1 cellular context compared by ENCODE assay signal in the genomic region with DNA sequence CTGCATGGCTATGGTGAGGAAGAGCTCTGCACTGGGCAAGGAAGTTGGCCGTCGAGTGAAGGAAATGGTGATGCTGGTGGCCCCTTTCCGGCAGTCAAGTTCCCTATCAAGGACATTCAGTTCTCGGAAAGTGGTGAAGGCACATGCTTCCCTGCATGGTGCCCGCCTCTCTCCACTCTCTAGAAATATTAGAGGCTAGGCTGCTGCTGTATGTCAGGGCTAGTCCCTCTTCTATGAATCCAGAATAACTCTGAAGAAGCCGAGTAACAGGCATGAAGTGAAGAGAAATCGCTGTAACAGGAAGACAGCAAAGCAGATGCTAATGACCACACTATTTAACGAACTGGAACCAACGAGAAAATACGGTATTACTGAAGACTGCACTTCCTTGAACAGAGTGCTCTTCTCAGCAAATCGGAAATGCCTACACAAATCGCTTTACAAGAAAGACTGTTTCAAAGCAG.
TF ChIP-seq lines count a peak whose summit lies in the region.

No MANE protein-coding gene starts in this region.

TF ChIP-seq in SK-N-SH treated with all-trans-retinoic acid at 6 μM for 48 hours, 23 proteins besides CTCF, POLR2A, EP300 and RAD21 (continued from another document):
- TF ChIP-seq, protein P1, sequence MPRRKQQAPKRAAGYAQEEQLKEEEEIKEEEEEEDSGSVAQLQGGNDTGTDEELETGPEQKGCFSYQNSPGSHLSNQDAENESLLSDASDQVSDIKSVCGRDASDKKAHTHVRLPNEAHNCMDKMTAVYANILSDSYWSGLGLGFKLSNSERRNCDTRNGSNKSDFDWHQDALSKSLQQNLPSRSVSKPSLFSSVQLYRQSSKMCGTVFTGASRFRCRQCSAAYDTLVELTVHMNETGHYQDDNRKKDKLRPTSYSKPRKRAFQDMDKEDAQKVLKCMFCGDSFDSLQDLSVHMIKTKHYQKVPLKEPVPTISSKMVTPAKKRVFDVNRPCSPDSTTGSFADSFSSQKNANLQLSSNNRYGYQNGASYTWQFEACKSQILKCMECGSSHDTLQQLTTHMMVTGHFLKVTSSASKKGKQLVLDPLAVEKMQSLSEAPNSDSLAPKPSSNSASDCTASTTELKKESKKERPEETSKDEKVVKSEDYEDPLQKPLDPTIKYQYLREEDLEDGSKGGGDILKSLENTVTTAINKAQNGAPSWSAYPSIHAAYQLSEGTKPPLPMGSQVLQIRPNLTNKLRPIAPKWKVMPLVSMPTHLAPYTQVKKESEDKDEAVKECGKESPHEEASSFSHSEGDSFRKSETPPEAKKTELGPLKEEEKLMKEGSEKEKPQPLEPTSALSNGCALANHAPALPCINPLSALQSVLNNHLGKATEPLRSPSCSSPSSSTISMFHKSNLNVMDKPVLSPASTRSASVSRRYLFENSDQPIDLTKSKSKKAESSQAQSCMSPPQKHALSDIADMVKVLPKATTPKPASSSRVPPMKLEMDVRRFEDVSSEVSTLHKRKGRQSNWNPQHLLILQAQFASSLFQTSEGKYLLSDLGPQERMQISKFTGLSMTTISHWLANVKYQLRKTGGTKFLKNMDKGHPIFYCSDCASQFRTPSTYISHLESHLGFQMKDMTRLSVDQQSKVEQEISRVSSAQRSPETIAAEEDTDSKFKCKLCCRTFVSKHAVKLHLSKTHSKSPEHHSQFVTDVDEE (CRISPR knock-in tag; IDR thresholded peaks at IDR 0.05) = no peak
- TF ChIP-seq OSR1 (CRISPR knock-in tag; IDR thresholded peaks at IDR 0.05) (no peak), ZNF70 (CRISPR knock-in tag; IDR thresholded peaks at IDR 0.05) (no peak), PPARA (CRISPR knock-in tag; IDR thresholded peaks at IDR 0.05; ENCODE audit: borderline replicate concordance) (no peak), GLIS3 (CRISPR knock-in tag; IDR thresholded peaks at IDR 0.05) (no peak), ZNF565 (CRISPR knock-in tag; conservative IDR thresholded peaks at IDR 0.05; ENCODE audit: low read depth) (no peak), BACH2 (CRISPR knock-in tag; IDR thresholded peaks at IDR 0.05; ENCODE audit: borderline replicate concordance) (no peak), ZC3H10 (CRISPR knock-in tag; IDR thresholded peaks at IDR 0.05) (no peak), ARNTL (CRISPR knock-in tag; IDR thresholded peaks at IDR 0.05; ENCODE audit: borderline replicate concordance, low read depth) (no peak), ZNF8 (CRISPR knock-in tag; IDR thresholded peaks at IDR 0.05) (no peak)
TF ChIP-seq in SK-N-SH treated with all-trans-retinoic acid at 6 μM for 48 hours: peak in this region for 0.
